In the genomic region with DNA sequence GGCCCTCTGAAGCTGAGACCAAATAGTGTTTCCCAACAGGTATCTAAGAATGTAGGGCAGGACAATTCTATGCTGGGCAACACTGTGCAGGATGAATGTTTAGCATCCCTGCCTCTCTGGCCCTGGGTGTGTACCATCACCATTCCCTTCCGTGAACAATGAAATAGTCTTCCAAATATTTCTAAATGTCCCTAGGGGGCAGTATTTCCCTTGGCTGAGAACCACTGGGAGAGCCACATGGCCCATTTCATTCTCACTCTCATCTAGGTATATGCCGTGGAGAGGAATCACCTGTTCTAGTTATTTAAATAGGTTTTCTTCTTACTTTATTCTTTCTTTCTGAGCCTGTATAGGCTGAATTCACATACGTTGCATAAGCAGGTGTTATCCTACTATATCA, we compare ENCODE assay signal across 11 cellular contexts.
A peak's percentile ranks its signal among the peaks of the same experiment; 100 is the strongest.
DNase-seq lines count a peak whose midpoint lies in the region; ATAC-seq, FAIRE-seq and TF ChIP-seq lines count a peak whose summit lies in the region.
"Had no signal": no experiment of that assay in that cellular context is flagged by ENCODE, and none has a peak within 500 bp of the region (broad histone marks: within the 10 kb centered on the region; RNA-seq: fewer than 3 reads in every experiment).

No MANE protein-coding gene starts in this region.

- no peak overlapping the region for H3K4me3 Mint-ChIP-seq in activated naive CD8-positive, alpha-beta T cell treated with anti-CD3 and anti-CD28 coated beads, Interleukin-2, amount 50 U/mL, for 24 hours
- H3K4me3 Mint-ChIP-seq: activated naive CD8-positive, alpha-beta T cell treated with anti-CD3 and anti-CD28 coated beads, Interleukin-2, amount 10 ng/mL, durations not matched to agents 7 days and 5 days; IgD-negative memory B cell; naive thymus-derived CD4-positive, alpha-beta T cell had no signal

- H3K36me3 ChIP-seq in heart left ventricle, result no peaks in the 10 kb centered on the region
- no peaks in the 10 kb centered on the region for H3K36me3 ChIP-seq in right atrium auricular region
- no peaks in the 10 kb centered on the region for H3K36me3 ChIP-seq in fibroblast of lung (ENCODE audit: control insufficient read depth, insufficient read depth, low read length)

- H3K4me1 ChIP-seq in heart left ventricle (no peaks in the 10 kb centered on the region), right atrium auricular region (no peaks in the 10 kb centered on the region), fibroblast of lung (ENCODE audit: control insufficient read depth, extremely low read depth, insufficient read depth, low read length) (no peaks in the 10 kb centered on the region)

- H2AFZ ChIP-seq in fibroblast of lung (ENCODE audit: low read length), result no peak overlapping the region

- ATAC-seq in heart left ventricle (no peak), GM18873 (IDR thresholded peaks at IDR 0.05; ENCODE audit: low FRiP score, unreplicated experiment) (no peak)
- no peak for ATAC-seq in activated naive CD8-positive, alpha-beta T cell treated with anti-CD3 and anti-CD28 coated beads, Interleukin-2, amount 50 U/mL, for 24 hours
- ATAC-seq: naive thymus-derived CD4-positive, alpha-beta T cell had no signal

- no peaks in the 10 kb centered on the region for H3K79me2 ChIP-seq in fibroblast of lung (ENCODE audit: control insufficient read depth, insufficient read depth, low read length)

- DNase-seq in heart left ventricle (no peak), right atrium auricular region (ENCODE audit: low spot score) (no peak), NCI-H774 (lab: John Stamatoyannopoulos, UW) (peak; percentile 33), fibroblast of lung (ENCODE audit: low read depth in 2 of 2) (peak; percentile 6 to 20), urothelium cell line (ENCODE audit: low spot score) (peak; percentile 36), GF-D8 (lab: John Stamatoyannopoulos, UW) (no peak)
- no peak for DNase-seq in activated naive CD8-positive, alpha-beta T cell treated with anti-CD3 and anti-CD28 coated beads, Interleukin-2, amount 50 U/mL, for 24 hours
- DNase-seq: activated naive CD8-positive, alpha-beta T cell treated with anti-CD3 and anti-CD28 coated beads, Interleukin-2, amount 10 ng/mL, durations not matched to agents 7 days and 5 days had no signal

- intact Hi-C loops in heart left ventricle (cut with DNase I), result loop anchor here in 1 of 10 donors (10.0 kb wide), 1 partner anchor 930 kb away; no protein-coding TSS in a partner anchor

- peaks cover 6% of the 10 kb centered on the region for H3K9me3 Mint-ChIP-seq in activated naive CD8-positive, alpha-beta T cell treated with anti-CD3 and anti-CD28 coated beads, Interleukin-2, amount 50 U/mL, for 24 hours
- H3K9me3 Mint-ChIP-seq: activated naive CD8-positive, alpha-beta T cell treated with anti-CD3 and anti-CD28 coated beads, Interleukin-2, amount 10 ng/mL, durations not matched to agents 7 days and 5 days had no signal

- H3K4me3 ChIP-seq in heart left ventricle, result no peak overlapping the region
- H3K4me3 ChIP-seq in right atrium auricular region, result no peak overlapping the region
- no peak overlapping the region for H3K4me3 ChIP-seq in fibroblast of lung (replicated peaks in 1 of 4; ENCODE audit: control extremely low read depth in 1 of 4, insufficient read depth in 1 of 4, low read depth in 3 of 4, low read length in 4 of 4)

- no peaks in the 10 kb centered on the region for H3K4me1 Mint-ChIP-seq in activated naive CD8-positive, alpha-beta T cell treated with anti-CD3 and anti-CD28 coated beads, Interleukin-2, amount 50 U/mL, for 24 hours
- H3K4me1 Mint-ChIP-seq: activated naive CD8-positive, alpha-beta T cell treated with anti-CD3 and anti-CD28 coated beads, Interleukin-2, amount 10 ng/mL, durations not matched to agents 7 days and 5 days; naive thymus-derived CD4-positive, alpha-beta T cell had no signal

- H3K27me3 ChIP-seq in heart left ventricle, result peaks cover 0 to 37% (median 0%) of the 10 kb centered on the region in 9 donors
- H3K27me3 ChIP-seq in right atrium auricular region, result no peaks in the 10 kb centered on the region
- H3K27me3 ChIP-seq in fibroblast of lung (ENCODE audit: control insufficient read depth, insufficient read depth, low read length), result no peaks in the 10 kb centered on the region

- TF ChIP-seq POLR2A in heart left ventricle (IDR thresholded peaks at IDR 0.05), result no peak

- H3K27ac ChIP-seq in heart left ventricle (no peak overlapping the region), right atrium auricular region (no peak overlapping the region), fibroblast of lung (ENCODE audit: insufficient read depth, low read length) (no peak overlapping the region)

- H3K9ac ChIP-seq in fibroblast of lung (ENCODE audit: insufficient read depth, low read length), result no peak overlapping the region

- peak in 8 of 12 donors; percentile 9 to 44 (median 32) for TF ChIP-seq CTCF in heart left ventricle (IDR thresholded peaks at IDR 0.05)
- peak in 1 of 2 donors; percentile 40 for TF ChIP-seq CTCF in right atrium auricular region (IDR thresholded peaks at IDR 0.05)
- TF ChIP-seq CTCF in fibroblast of lung (conservative IDR thresholded peaks at IDR 0.05 in 1 of 2, IDR thresholded peaks at IDR 0.05 in 1 of 2; ENCODE audit: low read depth in 1 of 2, low read length in 2 of 2), result peak; percentile 18 to 33

- no peaks in the 10 kb centered on the region for H4K20me1 ChIP-seq in fibroblast of lung (ENCODE audit: control insufficient read depth, extremely low read depth, insufficient read depth, low read length)

- H3K9me3 ChIP-seq in heart left ventricle (peaks cover 0 to 8% (median 4%) of the 10 kb centered on the region in 12 donors), right atrium auricular region (peaks cover 6 to 7% of the 10 kb centered on the region in 2 donors), fibroblast of lung (ENCODE audit: control insufficient read depth, insufficient read depth, low read depth, low read length) (no peaks in the 10 kb centered on the region)

- 29 to 40% (median 30%) methylated on average over 3 of the region's 3 CpGs for WGBS in heart left ventricle, 4 donors

- no peaks in the 10 kb centered on the region for H3K36me3 Mint-ChIP-seq in activated naive CD8-positive, alpha-beta T cell treated with anti-CD3 and anti-CD28 coated beads, Interleukin-2, amount 50 U/mL, for 24 hours (ENCODE audit: low read depth)
- H3K36me3 Mint-ChIP-seq: activated naive CD8-positive, alpha-beta T cell treated with anti-CD3 and anti-CD28 coated beads, Interleukin-2, amount 10 ng/mL, durations not matched to agents 7 days and 5 days; IgD-negative memory B cell had no signal

- H3K27me3 Mint-ChIP-seq in activated naive CD8-positive, alpha-beta T cell treated with anti-CD3 and anti-CD28 coated beads, Interleukin-2, amount 50 U/mL, for 24 hours, result peaks cover 14% of the 10 kb centered on the region

- FAIRE-seq in urothelium cell line (lab: Jason Lieb, UNC), result no peak

- H3K4me2 ChIP-seq in fibroblast of lung (ENCODE audit: extremely low read depth, insufficient read depth, low read length), result no peak overlapping the region

- H3K27ac Mint-ChIP-seq in activated naive CD8-positive, alpha-beta T cell treated with anti-CD3 and anti-CD28 coated beads, Interleukin-2, amount 50 U/mL, for 24 hours, result no peak overlapping the region
- H3K27ac Mint-ChIP-seq: activated naive CD8-positive, alpha-beta T cell treated with anti-CD3 and anti-CD28 coated beads, Interleukin-2, amount 10 ng/mL, durations not matched to agents 7 days and 5 days; IgD-negative memory B cell; naive thymus-derived CD4-positive, alpha-beta T cell had no signal

Comparison
In these comparisons a context has a peak if more than half of its experiments do, and no peak if none do; other contexts are left out.
1. DNase-seq: peak in NCI-H774 (single experiment), fibroblast of lung (2 of 2) and urothelium cell line (single experiment); none in heart left ventricle (0 of 5), right atrium auricular region (single experiment), activated naive CD8-positive, alpha-beta T cell treated with anti-CD3 and anti-CD28 coated beads, Interleukin-2, amount 50 U/mL, for 24 hours (single experiment) and GF-D8 (single experiment).